In genomic region chr9:62905722-62906121, GRCh38 we compare ENCODE assay signal across 2 cellular contexts.
A peak's percentile ranks its signal among the peaks of the same experiment; 100 is the strongest.
DNase-seq lines count a peak whose midpoint lies in the region; ATAC-seq and TF ChIP-seq lines count a peak whose summit lies in the region.
"Not testable (repeated sequence)": the region's sequence is repeated elsewhere in the genome, so short reads cannot be mapped to it uniquely, and the experiment has no call there.

No MANE protein-coding gene starts in this region.

- peak; percentile 4 for DNase-seq in RWPE2 (ENCODE audit: low spot score)
- peak; percentile 6 for DNase-seq in chondrocyte (ENCODE audit: low spot score)

- not testable (repeated sequence) for H3K4me1 Mint-ChIP-seq in chondrocyte (ENCODE audit: low read depth)

- not testable (repeated sequence) for H3K36me3 ChIP-seq in RWPE2 (ENCODE audit: low read depth)

- H3K27ac Mint-ChIP-seq in chondrocyte (ENCODE audit: unreplicated experiment): not testable (repeated sequence)

- not testable (repeated sequence) for H3K4me3 Mint-ChIP-seq in chondrocyte (ENCODE audit: unreplicated experiment)

- not testable (repeated sequence) for ATAC-seq in RWPE2 (ENCODE audit: low read depth)

- not testable (repeated sequence) for H3K9me3 ChIP-seq in RWPE2 (ENCODE audit: severe bottlenecking)

- H3K36me3 Mint-ChIP-seq in chondrocyte (ENCODE audit: low read depth): not testable (repeated sequence)

- not testable (repeated sequence) for H3K27ac ChIP-seq in RWPE2 (ENCODE audit: poor library complexity, severe bottlenecking)

- not testable (repeated sequence) for H3K4me1 ChIP-seq in RWPE2 (ENCODE audit: insufficient read depth, poor library complexity, severe bottlenecking)

- H3K4me3 ChIP-seq in RWPE2 (ENCODE audit: severe bottlenecking): not testable (repeated sequence)

- TF ChIP-seq CTCF in RWPE2 (IDR thresholded peaks at IDR 0.05; ENCODE audit: poor library complexity, severe bottlenecking); chondrocyte (IDR thresholded peaks at IDR 0.05): not testable (repeated sequence)

- not testable (repeated sequence) for H3K9me3 Mint-ChIP-seq in chondrocyte (ENCODE audit: low read depth)

- H3K27me3 Mint-ChIP-seq in chondrocyte (ENCODE audit: low read depth): not testable (repeated sequence)

- H3K27me3 ChIP-seq in RWPE2 (ENCODE audit: insufficient read depth, poor library complexity, severe bottlenecking): not testable (repeated sequence)
